In genomic region chr19:33484226-33484774, GRCh38 we compare ENCODE assay signal across 2 cellular contexts.
A peak's percentile ranks its signal among the peaks of the same experiment; 100 is the strongest.
TF ChIP-seq lines count a peak whose summit lies in the region.

No MANE protein-coding gene starts in this region.

TF ChIP-seq in GM23338, 12 proteins besides CTCF, POLR2A, EP300 and RAD21:
- TF ChIP-seq STAT1 (IDR thresholded peaks at IDR 0.05; ENCODE audit: unreplicated experiment) (no peak), CREB1 (CRISPR knock-in tag; IDR thresholded peaks at IDR 0.05; ENCODE audit: low read depth) (no peak), ETS1 (IDR thresholded peaks at IDR 0.05) (no peak), REST (IDR thresholded peaks at IDR 0.05; ENCODE audit: unreplicated experiment) (no peak), EZH2phosphoT487 (IDR thresholded peaks at IDR 0.05; ENCODE audit: unreplicated experiment) (no peak), ZNF462 (CRISPR knock-in tag; IDR thresholded peaks at IDR 0.05) (no peak), JUNB (IDR thresholded peaks at IDR 0.05; ENCODE audit: unreplicated experiment) (no peak)

TF ChIP-seq in K562, 482 proteins besides CTCF, POLR2A, EP300 and RAD21:
- TF ChIP-seq TAF15 (IDR thresholded peaks at IDR 0.05; ENCODE audit: low read depth, low read length) (no peak), C11orf30 (IDR thresholded peaks at IDR 0.05; ENCODE audit: low read depth) (peak; percentile 79), RHOXF2B (CRISPR knock-in tag; conservative IDR thresholded peaks at IDR 0.05) (no peak), ZNF316 (IDR thresholded peaks at IDR 0.05) (peak; percentile 70), SMAD3 (CRISPR knock-in tag; conservative IDR thresholded peaks at IDR 0.05) (no peak), NFE2L1 (tag; IDR thresholded peaks at IDR 0.05; ENCODE audit: borderline replicate concordance, low read depth) (peak; percentile 34; the same call in 1 of the 2 replicates), MAFG (tag; conservative IDR thresholded peaks at IDR 0.05) (peak; percentile 76), RBBP5 (IDR thresholded peaks at IDR 0.05; ENCODE audit: borderline replicate concordance, insufficient read depth, low read length, poor library complexity, severe bottlenecking) (no peak), KDM1A (IDR thresholded peaks at IDR 0.05) (peak in 1 of 2 experiments; percentile 77; a peak in 2 of 4 replicates), NFE2 (IDR thresholded peaks at IDR 0.05; ENCODE audit: low read depth) (peak; percentile 52), BHLHE40 (IDR thresholded peaks at IDR 0.05; ENCODE audit: low read length) (peak; percentile 47), HBP1 (CRISPR knock-in tag; IDR thresholded peaks at IDR 0.05) (no peak)
